Comparison of ENCODE assay signal across 8 cellular contexts in the genomic region with DNA sequence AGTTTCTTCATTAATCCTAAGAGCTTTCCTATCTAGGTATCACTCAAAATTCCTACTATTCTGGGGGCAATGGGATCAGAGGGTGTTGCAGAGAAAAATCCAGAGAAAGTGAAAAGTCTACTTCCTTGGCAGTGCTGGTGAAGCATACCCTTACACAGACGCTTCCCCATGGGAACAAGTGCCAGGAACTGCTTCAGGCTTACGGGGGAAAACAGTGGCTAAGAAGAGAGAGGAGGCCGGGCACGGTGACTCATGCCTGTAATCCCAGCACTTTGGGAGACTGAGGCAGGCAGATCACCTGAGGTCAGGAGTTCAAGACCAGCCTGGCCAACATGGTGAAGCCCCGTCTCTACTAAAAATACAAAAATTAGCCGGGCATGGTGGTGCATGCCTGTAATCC. TPM values are rescaled to one million over a fixed set of nuclear protein-coding genes. Genes with fewer than 3 reads are reported as not detected.
DNase-seq lines count a peak whose midpoint lies in the region; ATAC-seq and TF ChIP-seq lines count a peak whose summit lies in the region.
"Not testable (repeated sequence)": the region's sequence is repeated elsewhere in the genome, so short reads cannot be mapped to it uniquely, and the experiment has no call there.

No MANE protein-coding gene starts in this region.

- WGBS in hepatocyte (ENCODE audit: low lambda C conversion rate, missing lambda C conversion rate): 79% methylated on average over 6 of the region's 6 CpGs

- DNase-seq in AG04450 (ENCODE audit: low read depth, low spot score); activated CD4-positive, alpha-beta T cell treated with anti-CD3 and anti-CD28 coated beads for 36 hours; activated naive CD8-positive, alpha-beta T cell treated with anti-CD3 and anti-CD28 coated beads, Interleukin-2, amount 50 U/mL, for 24 hours; hepatocyte (ENCODE audit: low spot score); stimulated activated naive CD8-positive, alpha-beta T cell treated with anti-CD3 and anti-CD28 coated beads, Interleukin-15, amount 100 ng/mL, for 72 hours: not testable (repeated sequence)
- peak; percentile 48 for DNase-seq in dermis blood vessel endothelial cell

- TF ChIP-seq CTCF in AG04450 (IDR thresholded peaks at IDR 0.05; ENCODE audit: low read depth, low read length); hepatocyte (IDR thresholded peaks at IDR 0.05; ENCODE audit: poor library complexity); nephron (IDR thresholded peaks at IDR 0.05; ENCODE audit: unreplicated experiment in 3 of 3): not testable (repeated sequence)

- peak overlapping the region; percentile 86 for H3K4me3 Mint-ChIP-seq in activated CD4-positive, alpha-beta T cell treated with anti-CD3 and anti-CD28 coated beads for 36 hours
- H3K4me3 Mint-ChIP-seq in activated naive CD8-positive, alpha-beta T cell treated with anti-CD3 and anti-CD28 coated beads, Interleukin-2, amount 50 U/mL, for 24 hours: peak overlapping the region; percentile 91
- H3K4me3 Mint-ChIP-seq in nephron: peak overlapping the region; percentile 52 to 73 (median 60)
- peak overlapping the region; percentile 85 to 87 for H3K4me3 Mint-ChIP-seq in stimulated activated naive CD8-positive, alpha-beta T cell treated with anti-CD3 and anti-CD28 coated beads, Interleukin-15, amount 100 ng/mL, for 72 hours

- peak overlapping the region; percentile 90 for H3K4me2 ChIP-seq in hepatocyte

- H3K9me2 ChIP-seq in hepatocyte (replicated peaks; ENCODE audit: insufficient read depth): not testable (repeated sequence)

- peak overlapping the region; percentile 81; the same call in 1 of the 2 replicates for H3K4me3 ChIP-seq in AG04450 (ENCODE audit: low read depth, low read length)
- H3K4me3 ChIP-seq in hepatocyte: not testable (repeated sequence)

- peaks cover 30% of the 10 kb centered on the region for H3K36me3 Mint-ChIP-seq in activated CD4-positive, alpha-beta T cell treated with anti-CD3 and anti-CD28 coated beads for 36 hours (ENCODE audit: low read depth)
- H3K36me3 Mint-ChIP-seq in activated naive CD8-positive, alpha-beta T cell treated with anti-CD3 and anti-CD28 coated beads, Interleukin-2, amount 50 U/mL, for 24 hours (ENCODE audit: low read depth): peaks cover 15% of the 10 kb centered on the region
- not testable (repeated sequence) for H3K36me3 Mint-ChIP-seq in nephron (ENCODE audit: low read depth)

- H2AFZ ChIP-seq in hepatocyte: not testable (repeated sequence)

- not testable (repeated sequence) for H3K9me3 Mint-ChIP-seq in activated CD4-positive, alpha-beta T cell treated with anti-CD3 and anti-CD28 coated beads for 36 hours (ENCODE audit: low read depth); activated naive CD8-positive, alpha-beta T cell treated with anti-CD3 and anti-CD28 coated beads, Interleukin-2, amount 50 U/mL, for 24 hours; nephron; stimulated activated naive CD8-positive, alpha-beta T cell treated with anti-CD3 and anti-CD28 coated beads, Interleukin-15, amount 100 ng/mL, for 72 hours

- POLR2A ChIA-PET in AG04450 (lab: Yijun Ruan, JAX): interaction anchor here (1.1 kb wide), 1 partner anchor 47 kb away, joined by 4 read pairs; no protein-coding TSS in a partner anchor
- POLR2A ChIA-PET in activated CD4-positive, alpha-beta T cell treated with anti-CD3 and anti-CD28 coated beads for 36 hours (lab: Charles Lee): interaction anchor here (0.7 to 2.6 kb wide), 6 partner anchors 8 to 1444 kb away, joined by 3 to 22 read pairs (median 6); no protein-coding TSS in a partner anchor

- intact Hi-C loops in activated CD4-positive, alpha-beta T cell treated with anti-CD3 and anti-CD28 coated beads for 36 hours (cut with DNase I, micrococcal nuclease): loop anchor here (5.0 kb wide), 2 partner anchors 205 to 250 kb away; a partner anchor contains a TSS

- not testable (repeated sequence) for H3K27ac ChIP-seq in AG04450 (ENCODE audit: low read depth, low read length)
- H3K27ac ChIP-seq in KOPT-K1 (ENCODE audit: low read depth, low read length, poor library complexity, severe bottlenecking) (peak overlapping the region; percentile 77), hepatocyte (peak overlapping the region; percentile 99)

- peaks cover 48% of the 10 kb centered on the region for H3K4me1 ChIP-seq in hepatocyte (ENCODE audit: insufficient read depth)

- peaks cover 62% of the 10 kb centered on the region for H3K4me1 Mint-ChIP-seq in activated CD4-positive, alpha-beta T cell treated with anti-CD3 and anti-CD28 coated beads for 36 hours
- peaks cover 73% of the 10 kb centered on the region for H3K4me1 Mint-ChIP-seq in activated naive CD8-positive, alpha-beta T cell treated with anti-CD3 and anti-CD28 coated beads, Interleukin-2, amount 50 U/mL, for 24 hours
- H3K4me1 Mint-ChIP-seq in nephron: peaks cover 66% of the 10 kb centered on the region
- H3K4me1 Mint-ChIP-seq in stimulated activated naive CD8-positive, alpha-beta T cell treated with anti-CD3 and anti-CD28 coated beads, Interleukin-15, amount 100 ng/mL, for 72 hours: peaks cover 72% of the 10 kb centered on the region

- H3K27ac Mint-ChIP-seq in activated CD4-positive, alpha-beta T cell treated with anti-CD3 and anti-CD28 coated beads for 36 hours: peak overlapping the region; percentile 95
- peak overlapping the region; percentile 81 for H3K27ac Mint-ChIP-seq in activated naive CD8-positive, alpha-beta T cell treated with anti-CD3 and anti-CD28 coated beads, Interleukin-2, amount 50 U/mL, for 24 hours
- peak overlapping the region; percentile 25 to 82 (median 65) for H3K27ac Mint-ChIP-seq in nephron
- H3K27ac Mint-ChIP-seq in stimulated activated naive CD8-positive, alpha-beta T cell treated with anti-CD3 and anti-CD28 coated beads, Interleukin-15, amount 100 ng/mL, for 72 hours: peak overlapping the region; percentile 95

- peaks cover 83% of the 10 kb centered on the region for H3K79me2 ChIP-seq in hepatocyte

- CTCF ChIA-PET in AG04450 (lab: Charles Lee): interaction anchor here (0.7 kb wide), 1 partner anchor 1000 kb away, joined by 7 read pairs; no protein-coding TSS in a partner anchor
- CTCF ChIA-PET in activated CD4-positive, alpha-beta T cell treated with anti-CD3 and anti-CD28 coated beads for 36 hours (lab: Charles Lee): interaction anchor here (1.3 to 3.7 kb wide), 5 partner anchors 10 to 59 kb away, joined by 5 to 30 read pairs (median 11); no protein-coding TSS in a partner anchor

- ATAC-seq in activated CD4-positive, alpha-beta T cell treated with anti-CD3 and anti-CD28 coated beads for 36 hours; activated naive CD8-positive, alpha-beta T cell treated with anti-CD3 and anti-CD28 coated beads, Interleukin-2, amount 50 U/mL, for 24 hours; stimulated activated naive CD8-positive, alpha-beta T cell treated with anti-CD3 and anti-CD28 coated beads, Interleukin-15, amount 100 ng/mL, for 72 hours: not testable (repeated sequence)

- not testable (repeated sequence) for H3K9me3 ChIP-seq in AG04450 (ENCODE audit: control insufficient read depth, insufficient read depth, low read length); KOPT-K1 (ENCODE audit: insufficient read depth, low read length, poor library complexity, severe bottlenecking); hepatocyte (ENCODE audit: low read depth)

- not testable (repeated sequence) for H3K27me3 ChIP-seq in AG04450 (ENCODE audit: control insufficient read depth, insufficient read depth, low read length); hepatocyte

- not testable (repeated sequence) for H3K36me3 ChIP-seq in KOPT-K1 (ENCODE audit: insufficient read depth, low read length); hepatocyte (replicated peaks; ENCODE audit: insufficient read depth, low read depth)

- not testable (repeated sequence) for H3K27me3 Mint-ChIP-seq in activated CD4-positive, alpha-beta T cell treated with anti-CD3 and anti-CD28 coated beads for 36 hours; activated naive CD8-positive, alpha-beta T cell treated with anti-CD3 and anti-CD28 coated beads, Interleukin-2, amount 50 U/mL, for 24 hours; nephron (ENCODE audit: low read depth); stimulated activated naive CD8-positive, alpha-beta T cell treated with anti-CD3 and anti-CD28 coated beads, Interleukin-15, amount 100 ng/mL, for 72 hours

- peaks cover 53% of the 10 kb centered on the region for H4K20me1 ChIP-seq in hepatocyte (ENCODE audit: insufficient read depth, poor library complexity, severe bottlenecking)

RNA-seq across cellular contexts. Expression of a gene that starts 2.8 kb away (rescaled TPM):
- 161 and 182 TPM in 2 replicates for polyA plus RNA-seq in AG04450 (2011; rRNA removed)
- polyA minus RNA-seq in AG04450 (2011; rRNA and poly(A)+ RNA removed): 120 and 127 TPM in 2 replicates
- 100 to 1,000 TPM; 256 to 348 TPM for total RNA-seq in activated CD4-positive, alpha-beta T cell treated with anti-CD3 and anti-CD28 coated beads for 36 hours
- total RNA-seq in dermis blood vessel endothelial cell: 33.7 and 54.9 TPM in 2 replicates
- total RNA-seq in hepatocyte: 88.1 and 92.8 TPM in 2 replicates
- 168 and 184 TPM in 2 replicates for polyA plus RNA-seq in hepatocyte
